In genomic region chr19:55115446-55116065, GRCh38 we compare ENCODE assay signal across 9 cellular contexts. TPM values are rescaled to one million over a fixed set of nuclear protein-coding genes. Genes with fewer than 3 reads are reported as not detected.
A peak's percentile ranks its signal among the peaks of the same experiment; 100 is the strongest.
DNase-seq lines count a peak whose midpoint lies in the region; ATAC-seq and TF ChIP-seq lines count a peak whose summit lies in the region.
"Had no signal": no experiment of that assay in that cellular context is flagged by ENCODE, and none has a peak within 500 bp of the region (broad histone marks: within the 10 kb centered on the region; RNA-seq: fewer than 3 reads in every experiment).

No MANE protein-coding gene starts in this region.

- H3K4me1 Mint-ChIP-seq in activated CD4-positive, alpha-beta T cell treated with anti-CD3 and anti-CD28 coated beads for 36 hours: peaks cover 24% of the 10 kb centered on the region
- peaks cover 29% of the 10 kb centered on the region for H3K4me1 Mint-ChIP-seq in activated naive CD8-positive, alpha-beta T cell (ENCODE audit: low read depth)

- no peak for TF ChIP-seq CTCF in testis (IDR thresholded peaks at IDR 0.05)

- POLR2A ChIA-PET in activated CD4-positive, alpha-beta T cell treated with anti-CD3 and anti-CD28 coated beads for 36 hours (lab: Charles Lee): no interaction called here

- peaks cover 3% of the 10 kb centered on the region; the same call in 1 of the 2 replicates for H3K4me1 ChIP-seq in iPS-20b (ENCODE audit: insufficient read depth, low read length)
- H3K4me1 ChIP-seq in testis: peaks cover 34% of the 10 kb centered on the region

- 49 to 53% methylated on average over 13 of the region's 13 CpGs for WGBS in testis, 2 donors

- CTCF ChIA-PET in activated CD4-positive, alpha-beta T cell treated with anti-CD3 and anti-CD28 coated beads for 36 hours (lab: Charles Lee): interaction anchor here (2.8 kb wide), 1 partner anchor 28 kb away, joined by 7 read pairs; no protein-coding TSS in a partner anchor

- no peaks in the 10 kb centered on the region for H3K27me3 Mint-ChIP-seq in activated CD4-positive, alpha-beta T cell treated with anti-CD3 and anti-CD28 coated beads for 36 hours
- H3K27me3 Mint-ChIP-seq in activated naive CD8-positive, alpha-beta T cell: no peaks in the 10 kb centered on the region

- H3K27ac ChIP-seq in iPS-20b (ENCODE audit: low read length) (no peak overlapping the region), testis (peak overlapping the region; percentile 68 to 79)

- intact Hi-C loops in activated CD4-positive, alpha-beta T cell treated with anti-CD3 and anti-CD28 coated beads for 36 hours (cut with DNase I, micrococcal nuclease): loop anchor here in 1 of 2 experiments (1.0 to 10.0 kb wide), 4 partner anchors 27 to 1013 kb away; partner anchors contain the start of genes NDUFA3, OSCAR, ZNF580 and ZNF581
- intact Hi-C loops in testis (cut with DNase I; ENCODE audit: low total_unique reads): no loop called here

- peaks cover 11% of the 10 kb centered on the region for H3K36me3 Mint-ChIP-seq in activated CD4-positive, alpha-beta T cell treated with anti-CD3 and anti-CD28 coated beads for 36 hours (ENCODE audit: low read depth)
- no peaks in the 10 kb centered on the region for H3K36me3 Mint-ChIP-seq in activated naive CD8-positive, alpha-beta T cell

- no peak overlapping the region for H3K9ac ChIP-seq in iPS-20b (ENCODE audit: low read depth, low read length)

- H3K27me3 ChIP-seq in iPS-20b (ENCODE audit: insufficient read depth, low read length) (no peaks in the 10 kb centered on the region), testis (no peaks in the 10 kb centered on the region)

- no peak for DNase-seq in activated CD4-positive, alpha-beta T cell treated with anti-CD3 and anti-CD28 coated beads for 36 hours
- DNase-seq in activated CD4-positive, alpha-beta T cell treated with anti-CD3 and anti-CD28 coated beads, Interleukin-2, amount 50 U/mL, for 1 hour: no peak
- DNase-seq in testis (no peak), NCI-H1092 treated with DMSO at 0.1 percent for 48 hours (lab: John Stamatoyannopoulos, UW) (no peak), NCI-H1694 (lab: John Stamatoyannopoulos, UW) (no peak)

- no peaks in the 10 kb centered on the region for H3K9me3 Mint-ChIP-seq in activated CD4-positive, alpha-beta T cell treated with anti-CD3 and anti-CD28 coated beads for 36 hours (ENCODE audit: low read depth)
- H3K9me3 Mint-ChIP-seq in activated naive CD8-positive, alpha-beta T cell (ENCODE audit: low read depth): no peaks in the 10 kb centered on the region

- no peak for TF ChIP-seq POLR2A in testis (IDR thresholded peaks at IDR 0.05)

- peak overlapping the region; percentile 95 for H3K4me3 Mint-ChIP-seq in activated CD4-positive, alpha-beta T cell treated with anti-CD3 and anti-CD28 coated beads for 36 hours
- peak overlapping the region; percentile 99 for H3K4me3 Mint-ChIP-seq in activated naive CD8-positive, alpha-beta T cell

- ATAC-seq in activated CD4-positive, alpha-beta T cell treated with anti-CD3 and anti-CD28 coated beads for 36 hours: no peak
- ATAC-seq in HG03571 (IDR thresholded peaks at IDR 0.05; ENCODE audit: unreplicated experiment): no peak

- peak overlapping the region; percentile 89; the same call in 1 of the 2 replicates for H3K4me3 ChIP-seq in iPS-20b (ENCODE audit: low read length)
- H3K4me3 ChIP-seq in testis: peak overlapping the region; percentile 68 to 72

- H3K27ac Mint-ChIP-seq in activated CD4-positive, alpha-beta T cell treated with anti-CD3 and anti-CD28 coated beads for 36 hours: peak overlapping the region; percentile 84
- peak overlapping the region; percentile 89 for H3K27ac Mint-ChIP-seq in activated naive CD8-positive, alpha-beta T cell

- no peaks in the 10 kb centered on the region for H3K36me3 ChIP-seq in iPS-20b (ENCODE audit: insufficient read depth, low read depth, low read length)
- H3K36me3 ChIP-seq in testis (ENCODE audit: low read depth, missing control alignments): no peaks in the 10 kb centered on the region

- H3K9me3 ChIP-seq in iPS-20b (ENCODE audit: insufficient read depth, low read depth, low read length): no peaks in the 10 kb centered on the region
- no peaks in the 10 kb centered on the region for H3K9me3 ChIP-seq in testis

RNA-seq across cellular contexts. Expression of gene PPP1R12C, which starts 1.9 kb away (rescaled TPM):
- 10 to 100 TPM; 66.1 to 69.8 TPM for total RNA-seq in activated CD4-positive, alpha-beta T cell treated with anti-CD3 and anti-CD28 coated beads for 36 hours
- total RNA-seq in testis: 100 to 1,000 TPM; 184 to 206 TPM
- 220 TPM for polyA plus RNA-seq in testis (ENCODE audit: insufficient read depth, low read depth, low replicate concordance)

RNA-seq across cellular contexts. Expression of gene TNNT1, which starts 33.5 kb away (rescaled TPM):
- under 1 TPM; 0.47 to 0.50 TPM for total RNA-seq in activated CD4-positive, alpha-beta T cell treated with anti-CD3 and anti-CD28 coated beads for 36 hours
- 10 to 100 TPM; 13.0 to 14.5 TPM for total RNA-seq in testis
- polyA plus RNA-seq in testis (ENCODE audit: insufficient read depth, low read depth, low replicate concordance): 84.0 TPM

RNA-seq across cellular contexts. Expression of gene EPS8L1, which starts 39.9 kb away (rescaled TPM):
- 1 to 10 TPM; 2.2 to 2.3 TPM for total RNA-seq in activated CD4-positive, alpha-beta T cell treated with anti-CD3 and anti-CD28 coated beads for 36 hours
- total RNA-seq in testis: 1 to 10 TPM; 3.4 to 3.6 TPM
- 13.3 TPM for polyA plus RNA-seq in testis (ENCODE audit: insufficient read depth, low read depth, low replicate concordance)

RNA-seq across cellular contexts. Expression of gene TNNI3, which starts 42.0 kb away (rescaled TPM):
- under 1 TPM in 1 of 2 experiments, not detected in 1; 0.32 TPM for total RNA-seq in activated CD4-positive, alpha-beta T cell treated with anti-CD3 and anti-CD28 coated beads for 36 hours
- total RNA-seq in testis: 10 to 100 TPM; 14.2 to 30.3 TPM
- polyA plus RNA-seq in testis (ENCODE audit: insufficient read depth, low read depth, low replicate concordance): 20.8 TPM
- total RNA-seq: esophagus mucosa had no signal

RNA-seq across cellular contexts. Expression of gene DNAAF3, which starts 50.9 kb away (rescaled TPM):
- under 1 TPM; 0.53 to 0.72 TPM for total RNA-seq in activated CD4-positive, alpha-beta T cell treated with anti-CD3 and anti-CD28 coated beads for 36 hours
- total RNA-seq in testis: 100 to 1,000 TPM in 1 of 2 donors, 10 to 100 TPM in 1; 69.9 to 102 TPM
- polyA plus RNA-seq in testis (ENCODE audit: insufficient read depth, low read depth, low replicate concordance): 173 TPM

Comparison
In these comparisons a context has a peak if more than half of its experiments do, and no peak if none do; other contexts are left out.
1. RNA of gene TNNT1, which starts 33.5 kb away (total RNA-seq): 13.0 to 14.5 TPM in testis; 0.47 to 0.50 TPM in activated CD4-positive, alpha-beta T cell treated with anti-CD3 and anti-CD28 coated beads for 36 hours; every median in the first group is over 4 times any median in the second.